Comparison of ENCODE assay signal across 8 cellular contexts in genomic region chrX:71366674-71367256, GRCh38. TPM values are rescaled to one million over a fixed set of nuclear protein-coding genes. Genes with fewer than 3 reads are reported as not detected.
A peak's percentile ranks its signal among the peaks of the same experiment; 100 is the strongest.
DNase-seq lines count a peak whose midpoint lies in the region; ATAC-seq and TF ChIP-seq lines count a peak whose summit lies in the region.

No MANE protein-coding gene starts in this region.

- 0 to 40% methylated on average over 34 to 36 of the region's 36 CpGs for WGBS in aorta, 2 donors

- TF ChIP-seq CTCF in fibroblast of mammary gland (conservative IDR thresholded peaks at IDR 0.05; ENCODE audit: control insufficient read depth, insufficient read depth, low read depth, low read length) (no peak), nephron (IDR thresholded peaks at IDR 0.05; ENCODE audit: unreplicated experiment in 3 of 3) (no peak)

- H3K27me3 Mint-ChIP-seq in nephron (ENCODE audit: low read depth) = no peaks in the 10 kb centered on the region

- H3K27ac ChIP-seq in aorta (ENCODE audit: low read depth in 1 of 2, low read length in 2 of 2) = peak overlapping the region in 1 of 2 donors; percentile 90

- ATAC-seq in GM19455 (IDR thresholded peaks at IDR 0.05; ENCODE audit: unreplicated experiment) (peak; percentile 11), aorta (ENCODE audit: low FRiP score) (peak; percentile 31)

- H3K27me3 ChIP-seq in aorta (ENCODE audit: control insufficient read depth in 1 of 2, insufficient read depth in 2 of 2, low read length in 1 of 2) = no peaks in the 10 kb centered on the region

- H3K4me3 ChIP-seq in fibroblast of mammary gland (ENCODE audit: control insufficient read depth, low read depth, low read length) = peak overlapping the region; percentile 76
- H3K4me3 ChIP-seq in aorta (ENCODE audit: low read length in 2 of 2) = peak overlapping the region; percentile 39 to 72

- H3K4me1 ChIP-seq in aorta (ENCODE audit: control insufficient read depth in 1 of 2, insufficient read depth in 2 of 2, low read length in 2 of 2) = no peaks in the 10 kb centered on the region

- DNase-seq in Ammon's horn (ENCODE audit: low spot score) (peak; percentile 13), NCI-H146 (lab: John Stamatoyannopoulos, UW) (peak; percentile 43), activated T-helper 1 cell treated with Interleukin-2 at 50 U/mL for 16 hours (ENCODE audit: low read depth) (peak; percentile 2), fibroblast of mammary gland (ENCODE audit: low read depth) (no peak), aorta (peak in 1 of 2 donors; percentile 77), SIG-M5 (lab: John Stamatoyannopoulos, UW) (no peak)

- intact Hi-C loops in aorta (cut with DNase I) = loop anchor here in 1 of 2 donors (10.0 kb wide), 2 partner anchors 112 to 182 kb away; partner anchors contain the start of gene ZMYM3

- H3K4me3 Mint-ChIP-seq in nephron = peak overlapping the region; percentile 99 to 100 (median 99)

- H3K9me3 Mint-ChIP-seq in nephron = peaks cover 9% of the 10 kb centered on the region

- no peaks in the 10 kb centered on the region for H3K9me3 ChIP-seq in aorta (ENCODE audit: control insufficient read depth, low read length)

- peaks cover 23% of the 10 kb centered on the region for H3K4me1 Mint-ChIP-seq in nephron

- H3K36me3 ChIP-seq in aorta (ENCODE audit: control insufficient read depth in 1 of 2, insufficient read depth in 2 of 2, low read length in 1 of 2) = no peaks in the 10 kb centered on the region

- peaks cover 23% of the 10 kb centered on the region for H3K36me3 Mint-ChIP-seq in nephron (ENCODE audit: low read depth)

- peak overlapping the region; percentile 98 to 99 (median 99) for H3K27ac Mint-ChIP-seq in nephron

RNA-seq across cellular contexts. Expression of gene TAF1, which starts 0.6 kb away (rescaled TPM):
- 10 to 100 TPM; 45.0 to 58.5 TPM for total RNA-seq in aorta
- polyA plus RNA-seq in aorta = 10 to 100 TPM in 1 of 2 donors, 1 to 10 TPM in 1; 5.5 to 15.2 TPM

Comparison
In these comparisons a context has a peak if more than half of its experiments do, and no peak if none do; other contexts are left out.
1. DNase-seq: peak in Ammon's horn (single experiment), NCI-H146 (single experiment) and activated T-helper 1 cell treated with Interleukin-2 at 50 U/mL for 16 hours (single experiment); none in fibroblast of mammary gland (single experiment) and SIG-M5 (single experiment).